ENCODE assay signal across 8 cellular contexts in genomic region chr12:121537814-121538698, GRCh38. TPM values are rescaled to one million over a fixed set of nuclear protein-coding genes. Genes with fewer than 3 reads are reported as not detected.
A peak's percentile ranks its signal among the peaks of the same experiment; 100 is the strongest.
DNase-seq lines count a peak whose midpoint lies in the region; ATAC-seq and TF ChIP-seq lines count a peak whose summit lies in the region.

No MANE protein-coding gene starts in this region.

- H3K4me1 ChIP-seq in CD4-positive, alpha-beta memory T cell (ENCODE audit: insufficient read depth, low read length) = peaks cover 48% of the 10 kb centered on the region
- peaks cover 31% of the 10 kb centered on the region for H3K4me1 ChIP-seq in HUES48 (ENCODE audit: control insufficient read depth, insufficient read depth, low read length)
- peaks cover 22 to 47% (median 24%) of the 10 kb centered on the region in 3 donors for H3K4me1 ChIP-seq in esophagus squamous epithelium
- peaks cover 25 to 30% of the 10 kb centered on the region in 2 donors for H3K4me1 ChIP-seq in neuronal stem cell (ENCODE audit: control insufficient read depth in 2 of 2, insufficient read depth in 1 of 2, low read depth in 1 of 2, low read length in 2 of 2)

- peak overlapping the region; percentile 93 for H2AK5ac ChIP-seq in neuronal stem cell (ENCODE audit: low read depth, low read length)

- no peak overlapping the region for H2BK15ac ChIP-seq in neuronal stem cell (ENCODE audit: low read length)

- peak overlapping the region; percentile 97 for H3K18ac ChIP-seq in neuronal stem cell (ENCODE audit: low read length)

- 24 to 43% methylated on average over 4 to 10 of the region's 83 CpGs for WGBS in esophagus squamous epithelium, 2 donors
- WGBS in neuronal stem cell (ENCODE audit: extremely low coverage in 2 of 2, insufficient read length in 2 of 2, insufficient replicate concordance in 1 of 2), 2 donors = no CpG with 5 or more reads among the region's 83 CpGs

- H3K36me3 Mint-ChIP-seq in CD4-positive, alpha-beta memory T cell = peaks cover 15 to 18% of the 10 kb centered on the region in 2 donors
- H3K36me3 Mint-ChIP-seq in activated CD8-positive, alpha-beta T cell treated with anti-CD3 and anti-CD28 coated beads, Interleukin-2, amount 10 ng/mL, durations not matched to agents 7 days and 5 days (ENCODE audit: low read depth) = peaks cover 16% of the 10 kb centered on the region

- H2BK5ac ChIP-seq in neuronal stem cell (ENCODE audit: low read length) = peak overlapping the region; percentile 97

- peak overlapping the region; percentile 75 for H3K23ac ChIP-seq in neuronal stem cell (ENCODE audit: low read depth, low read length, poor library complexity)

- peak overlapping the region; percentile 85 to 93 (median 89) for H3K4me3 Mint-ChIP-seq in CD4-positive, alpha-beta memory T cell
- peak overlapping the region; percentile 80 for H3K4me3 Mint-ChIP-seq in activated CD8-positive, alpha-beta T cell treated with anti-CD3 and anti-CD28 coated beads, Interleukin-2, amount 10 ng/mL, durations not matched to agents 7 days and 5 days

- TF ChIP-seq POLR2A in esophagus squamous epithelium (IDR thresholded peaks at IDR 0.05) = no peak

- peak in 3 of 5 donors; percentile 40 to 47 (median 42) for DNase-seq in CD4-positive, alpha-beta memory T cell
- DNase-seq in GM20000 (ENCODE audit: low spot score) = peak; percentile 73
- DNase-seq in activated CD8-positive, alpha-beta T cell treated with anti-CD3 and anti-CD28 coated beads, Interleukin-2, amount 10 ng/mL, durations not matched to agents 7 days and 5 days = peak; percentile 41
- no peak for DNase-seq in esophagus squamous epithelium (lab: John Stamatoyannopoulos, UW)
- no peak for DNase-seq in neuronal stem cell (ENCODE audit: low spot score)
- DNase-seq in SW 1271 (lab: John Stamatoyannopoulos, UW) = no peak
- DNase-seq in OCI-M1 (lab: John Stamatoyannopoulos, UW) = no peak

- peak overlapping the region; percentile 78 to 97 (median 94) for H3K27ac Mint-ChIP-seq in CD4-positive, alpha-beta memory T cell
- H3K27ac Mint-ChIP-seq in activated CD8-positive, alpha-beta T cell treated with anti-CD3 and anti-CD28 coated beads, Interleukin-2, amount 10 ng/mL, durations not matched to agents 7 days and 5 days = peak overlapping the region; percentile 71

- peak; percentile 33 for ATAC-seq in activated CD8-positive, alpha-beta T cell treated with anti-CD3 and anti-CD28 coated beads, Interleukin-2, amount 10 ng/mL, durations not matched to agents 7 days and 5 days

- TF ChIP-seq CTCF in GM20000 (IDR thresholded peaks at IDR 0.05; ENCODE audit: extremely low read depth, missing control alignments) = no peak
- no peak for TF ChIP-seq CTCF in esophagus squamous epithelium (IDR thresholded peaks at IDR 0.05)

- H3K14ac ChIP-seq in neuronal stem cell (ENCODE audit: low read length) = peak overlapping the region; percentile 90

- H3K27me3 Mint-ChIP-seq in CD4-positive, alpha-beta memory T cell = no peaks in the 10 kb centered on the region
- no peaks in the 10 kb centered on the region for H3K27me3 Mint-ChIP-seq in activated CD8-positive, alpha-beta T cell treated with anti-CD3 and anti-CD28 coated beads, Interleukin-2, amount 10 ng/mL, durations not matched to agents 7 days and 5 days (ENCODE audit: low read depth)

- no peaks in the 10 kb centered on the region for H3K36me3 ChIP-seq in CD4-positive, alpha-beta memory T cell (ENCODE audit: insufficient read depth, low read length)
- H3K36me3 ChIP-seq in HUES48 (ENCODE audit: control insufficient read depth, insufficient read depth, low read length) (peaks cover 36% of the 10 kb centered on the region), esophagus squamous epithelium (peaks cover 0 to 4% (median 0%) of the 10 kb centered on the region in 3 donors), neuronal stem cell (replicated peaks in 1 of 2; ENCODE audit: control insufficient read depth in 2 of 2, insufficient read depth in 2 of 2, low read length in 2 of 2) (peaks cover 18 to 33% of the 10 kb centered on the region in 2 donors)

- no peak overlapping the region for H4K8ac ChIP-seq in neuronal stem cell (ENCODE audit: low read depth, low read length)

- peak overlapping the region; percentile 12 to 57 for H3K4me3 ChIP-seq in CD4-positive, alpha-beta memory T cell (ENCODE audit: low read length in 2 of 2)
- H3K4me3 ChIP-seq in HUES48 (ENCODE audit: low read depth, low read length) (peak overlapping the region; percentile 47), esophagus squamous epithelium (peak overlapping the region; percentile 58 to 85 (median 72)), neuronal stem cell (ENCODE audit: low read length in 2 of 2) (peak overlapping the region; percentile 45 to 75)

- peaks cover 10% of the 10 kb centered on the region for H3K79me1 ChIP-seq in neuronal stem cell (ENCODE audit: low read depth, low read length)

- H3K9me3 Mint-ChIP-seq in CD4-positive, alpha-beta memory T cell = no peaks in the 10 kb centered on the region
- no peaks in the 10 kb centered on the region for H3K9me3 Mint-ChIP-seq in activated CD8-positive, alpha-beta T cell treated with anti-CD3 and anti-CD28 coated beads, Interleukin-2, amount 10 ng/mL, durations not matched to agents 7 days and 5 days (ENCODE audit: insufficient read depth)

- no peaks in the 10 kb centered on the region for H3K9me3 ChIP-seq in CD4-positive, alpha-beta memory T cell (ENCODE audit: control insufficient read depth in 1 of 2, low read length in 2 of 2)
- no peaks in the 10 kb centered on the region for H3K9me3 ChIP-seq in HUES48 (ENCODE audit: control insufficient read depth, insufficient read depth, low read length)
- H3K9me3 ChIP-seq in esophagus squamous epithelium = no peaks in the 10 kb centered on the region
- H3K9me3 ChIP-seq in neuronal stem cell (replicated peaks in 1 of 2; ENCODE audit: control insufficient read depth in 2 of 2, insufficient read depth in 1 of 2, low read depth in 1 of 2, low read length in 2 of 2) = no peaks in the 10 kb centered on the region

- peak overlapping the region; percentile 97 for H3K4me2 ChIP-seq in neuronal stem cell (ENCODE audit: insufficient read depth, low read length, poor library complexity, severe bottlenecking)

- CTCF ChIA-PET in CD4-positive, alpha-beta memory T cell (lab: Charles Lee; ENCODE audit: partially characterized antibody) = interaction anchor here (0.5 to 1.7 kb wide), 5 partner anchors 15 to 60 kb away, joined by 3 to 10 read pairs (median 3); no protein-coding TSS in a partner anchor
- CTCF ChIA-PET in activated CD8-positive, alpha-beta T cell treated with anti-CD3 and anti-CD28 coated beads, Interleukin-2, amount 10 ng/mL, durations not matched to agents 7 days and 5 days (lab: Charles Lee) = interaction anchor here (1.1 to 1.8 kb wide), 4 partner anchors 43 to 380 kb away, joined by 3 to 8 read pairs (median 4); partner anchors contain the start of gene CFAP251

- H2BK12ac ChIP-seq in neuronal stem cell (ENCODE audit: low read length) = no peak overlapping the region

- H2AFZ ChIP-seq in neuronal stem cell (ENCODE audit: low read length) = peak overlapping the region; percentile 88

- H3K4ac ChIP-seq in neuronal stem cell (ENCODE audit: low read length) = no peak overlapping the region

- H3K27ac ChIP-seq in CD4-positive, alpha-beta memory T cell (ENCODE audit: low read depth, low read length) = peak overlapping the region; percentile 80
- no peak overlapping the region for H3K27ac ChIP-seq in HUES48 (ENCODE audit: low read depth, low read length)
- H3K27ac ChIP-seq in esophagus squamous epithelium = peak overlapping the region; percentile 76 to 92 (median 84)
- peak overlapping the region; percentile 89 for H3K27ac ChIP-seq in neuronal stem cell (replicated peaks; ENCODE audit: low read length)

- POLR2A ChIA-PET in CD4-positive, alpha-beta memory T cell (lab: Charles Lee; ENCODE audit: partially characterized antibody) = interaction anchor here (0.7 to 3.4 kb wide), 9 partner anchors 11 to 175 kb away, joined by 3 to 22 read pairs (median 3); partner anchors contain the start of genes KDM2B, ORAI1, RNF34 and TMEM120B
- POLR2A ChIA-PET in activated CD8-positive, alpha-beta T cell treated with anti-CD3 and anti-CD28 coated beads, Interleukin-2, amount 10 ng/mL, durations not matched to agents 7 days and 5 days (lab: Charles Lee) = interaction anchor here (1.0 to 3.3 kb wide), 4 partner anchors 42 to 99 kb away, joined by 4 to 13 read pairs (median 8); partner anchors contain the start of genes KDM2B and ORAI1

- H3K27me3 ChIP-seq in CD4-positive, alpha-beta memory T cell (ENCODE audit: insufficient read depth, low read length) = no peaks in the 10 kb centered on the region
- H3K27me3 ChIP-seq in HUES48 (ENCODE audit: control insufficient read depth, insufficient read depth, low read length) = peaks cover 7% of the 10 kb centered on the region; the same call in 1 of the 2 replicates
- no peaks in the 10 kb centered on the region for H3K27me3 ChIP-seq in esophagus squamous epithelium
- H3K27me3 ChIP-seq in neuronal stem cell (ENCODE audit: control insufficient read depth in 3 of 3, insufficient read depth in 3 of 3, low read depth in 1 of 3, low read length in 3 of 3) = no peaks in the 10 kb centered on the region

- intact Hi-C loops in CD4-positive, alpha-beta memory T cell (cut with micrococcal nuclease) = loop anchor here (2.0 to 5.0 kb wide), 3 partner anchors 37 to 134 kb away; partner anchors contain the start of gene KDM2B
- intact Hi-C loops in esophagus squamous epithelium (cut with DNase I) = no loop called here

- peak overlapping the region; percentile 81 for H2BK120ac ChIP-seq in neuronal stem cell (ENCODE audit: low read depth, low read length)

- peak overlapping the region; percentile 11 for H4K91ac ChIP-seq in neuronal stem cell (ENCODE audit: low read depth, low read length, poor library complexity)

- peaks cover 27 to 63% (median 43%) of the 10 kb centered on the region in 4 donors for H3K4me1 Mint-ChIP-seq in CD4-positive, alpha-beta memory T cell
- peaks cover 54% of the 10 kb centered on the region for H3K4me1 Mint-ChIP-seq in activated CD8-positive, alpha-beta T cell treated with anti-CD3 and anti-CD28 coated beads, Interleukin-2, amount 10 ng/mL, durations not matched to agents 7 days and 5 days (ENCODE audit: low read depth)

- H3K9ac ChIP-seq in HUES48 (ENCODE audit: low read depth, low read length) (no peak overlapping the region), neuronal stem cell (ENCODE audit: low read depth, low read length, poor library complexity) (peak overlapping the region; percentile 82)

RNA-seq across cellular contexts. Expression of gene KDM2B, which starts 42.8 kb away (rescaled TPM):
- 100 to 1,000 TPM in 1 of 2 experiments, 10 to 100 TPM in 1; 98.7 to 101 TPM for total RNA-seq in CD4-positive, alpha-beta memory T cell
- 10 to 100 TPM in 1 of 2 donors, 1 to 10 TPM in 1; 7.7 to 20.6 TPM for polyA plus RNA-seq in CD4-positive, alpha-beta memory T cell
- 10 to 100 TPM; 76.1 to 76.6 TPM for total RNA-seq in activated CD8-positive, alpha-beta T cell treated with anti-CD3 and anti-CD28 coated beads, Interleukin-2, amount 10 ng/mL, durations not matched to agents 7 days and 5 days
- 10 to 100 TPM; 20.7 to 26.3 (median 23.9) TPM for total RNA-seq in esophagus squamous epithelium
- polyA plus RNA-seq in neuronal stem cell (2013, experiment 1 of 2) = 63.7 TPM
- 67.7 TPM for polyA plus RNA-seq in neuronal stem cell (2013, experiment 2 of 2)

Comparison
In these comparisons a context has a peak if more than half of its experiments do, and no peak if none do; other contexts are left out.
1. DNase-seq: peak in CD4-positive, alpha-beta memory T cell (3 of 5), GM20000 (single experiment) and activated CD8-positive, alpha-beta T cell treated with anti-CD3 and anti-CD28 coated beads, Interleukin-2, amount 10 ng/mL, durations not matched to agents 7 days and 5 days (single experiment); none in esophagus squamous epithelium (single experiment), neuronal stem cell (single experiment), SW 1271 (0 of 2) and OCI-M1 (single experiment).
2. Peak in every context shown above with its lines, with median percentiles within 50 percentile points of each other: H3K4me3 ChIP-seq.